In the genomic region with DNA sequence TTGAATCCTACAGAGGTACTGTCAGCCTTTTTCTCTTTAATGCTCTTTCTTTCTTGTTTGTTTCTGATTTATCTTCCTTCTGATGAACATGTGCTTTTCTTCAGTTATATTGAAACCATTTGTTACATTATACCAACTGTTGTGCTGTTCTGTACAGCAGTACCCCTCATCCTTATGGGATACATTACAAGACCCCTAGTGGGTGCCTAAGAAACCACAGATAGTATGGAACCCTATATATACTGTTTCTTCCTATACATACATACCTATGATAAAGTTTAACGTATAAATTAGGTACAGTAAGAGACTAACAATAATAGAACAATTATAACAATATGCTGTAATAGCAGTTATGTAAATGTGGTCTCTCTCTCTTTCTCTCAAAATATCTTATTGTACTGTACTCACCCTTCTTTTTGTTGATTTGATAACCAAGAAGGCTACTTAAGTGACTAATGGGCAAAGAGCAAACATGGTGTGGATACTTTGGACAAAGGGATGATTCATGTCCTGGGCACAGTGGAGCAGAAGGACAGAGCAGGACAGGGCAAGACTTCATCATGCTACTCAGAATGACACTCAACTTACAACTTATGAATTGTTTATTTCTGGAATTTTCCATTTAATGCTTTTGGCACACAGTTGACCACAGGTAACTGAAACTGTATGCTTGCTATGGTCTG, we compare ENCODE assay signal across 1 cellular context.
TF ChIP-seq lines count a peak whose summit lies in the region.

No MANE protein-coding gene starts in this region.

TF ChIP-seq in K562, 482 proteins besides CTCF, POLR2A, EP300 and RAD21:
- TF ChIP-seq NR1H2 (CRISPR knock-in tag; IDR thresholded peaks at IDR 0.05) (no peak), ADNP (tag; IDR thresholded peaks at IDR 0.05) (no peak), MTA3 (IDR thresholded peaks at IDR 0.05; ENCODE audit: borderline replicate concordance) (no peak), HDAC8 (tag; IDR thresholded peaks at IDR 0.05) (no peak), GABPB2 (CRISPR knock-in tag; conservative IDR thresholded peaks at IDR 0.05) (no peak), ZSCAN29 (IDR thresholded peaks at IDR 0.05) (no peak), RBM14 (IDR thresholded peaks at IDR 0.05; ENCODE audit: borderline replicate concordance, insufficient read depth, low read depth, low read length) (no peak), ZC3H8 (IDR thresholded peaks at IDR 0.05) (no peak), ZNF436 (CRISPR knock-in tag; IDR thresholded peaks at IDR 0.05) (no peak), HNRNPLL (IDR thresholded peaks at IDR 0.05; ENCODE audit: low read depth, low read length, poor library complexity, severe bottlenecking) (no peak)
- TF ChIP-seq, protein P1, sequence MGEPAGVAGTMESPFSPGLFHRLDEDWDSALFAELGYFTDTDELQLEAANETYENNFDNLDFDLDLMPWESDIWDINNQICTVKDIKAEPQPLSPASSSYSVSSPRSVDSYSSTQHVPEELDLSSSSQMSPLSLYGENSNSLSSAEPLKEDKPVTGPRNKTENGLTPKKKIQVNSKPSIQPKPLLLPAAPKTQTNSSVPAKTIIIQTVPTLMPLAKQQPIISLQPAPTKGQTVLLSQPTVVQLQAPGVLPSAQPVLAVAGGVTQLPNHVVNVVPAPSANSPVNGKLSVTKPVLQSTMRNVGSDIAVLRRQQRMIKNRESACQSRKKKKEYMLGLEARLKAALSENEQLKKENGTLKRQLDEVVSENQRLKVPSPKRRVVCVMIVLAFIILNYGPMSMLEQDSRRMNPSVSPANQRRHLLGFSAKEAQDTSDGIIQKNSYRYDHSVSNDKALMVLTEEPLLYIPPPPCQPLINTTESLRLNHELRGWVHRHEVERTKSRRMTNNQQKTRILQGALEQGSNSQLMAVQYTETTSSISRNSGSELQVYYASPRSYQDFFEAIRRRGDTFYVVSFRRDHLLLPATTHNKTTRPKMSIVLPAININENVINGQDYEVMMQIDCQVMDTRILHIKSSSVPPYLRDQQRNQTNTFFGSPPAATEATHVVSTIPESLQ (CRISPR knock-in tag; IDR thresholded peaks at IDR 0.05): no peak
- TF ChIP-seq, protein P2, sequence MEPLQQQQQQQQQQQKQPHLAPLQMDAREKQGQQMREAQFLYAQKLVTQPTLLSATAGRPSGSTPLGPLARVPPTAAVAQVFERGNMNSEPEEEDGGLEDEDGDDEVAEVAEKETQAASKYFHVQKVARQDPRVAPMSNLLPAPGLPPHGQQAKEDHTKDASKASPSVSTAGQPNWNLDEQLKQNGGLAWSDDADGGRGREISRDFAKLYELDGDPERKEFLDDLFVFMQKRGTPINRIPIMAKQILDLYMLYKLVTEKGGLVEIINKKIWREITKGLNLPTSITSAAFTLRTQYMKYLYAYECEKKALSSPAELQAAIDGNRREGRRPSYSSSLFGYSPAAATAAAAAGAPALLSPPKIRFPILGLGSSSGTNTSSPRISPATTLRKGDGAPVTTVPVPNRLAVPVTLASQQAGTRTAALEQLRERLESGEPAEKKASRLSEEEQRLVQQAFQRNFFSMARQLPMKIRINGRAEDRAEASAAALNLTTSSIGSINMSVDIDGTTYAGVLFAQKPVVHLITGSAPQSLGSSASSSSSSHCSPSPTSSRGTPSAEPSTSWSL (CRISPR knock-in tag; IDR thresholded peaks at IDR 0.05; ENCODE audit: borderline replicate concordance): no peak
